8 cellular contexts compared by ENCODE assay signal in the genomic region with DNA sequence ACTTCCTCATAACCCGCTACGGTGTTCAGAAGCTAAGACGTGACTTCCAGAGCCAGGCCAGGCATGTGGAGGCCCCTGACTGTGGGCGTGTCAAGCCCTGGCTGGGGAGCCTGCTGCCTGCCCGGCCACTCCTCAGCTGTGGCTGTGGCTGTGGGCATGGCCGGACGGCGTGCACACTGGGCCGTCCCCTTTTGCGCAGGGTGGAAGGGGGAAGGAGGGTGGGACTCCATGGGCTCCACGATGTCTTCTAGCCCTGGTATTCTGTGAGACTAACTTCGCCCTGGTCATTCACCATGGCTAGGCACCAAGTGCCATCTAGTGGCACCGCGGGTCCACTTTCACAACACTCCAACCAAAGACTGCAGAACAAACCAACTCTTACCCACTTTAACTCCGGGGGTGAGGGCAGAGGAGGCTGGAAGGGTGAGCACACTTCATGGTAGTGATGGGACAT.
A peak's percentile ranks its signal among the peaks of the same experiment; 100 is the strongest.
DNase-seq lines count a peak whose midpoint lies in the region; ATAC-seq and TF ChIP-seq lines count a peak whose summit lies in the region.

No MANE protein-coding gene starts in this region.

- WGBS in heart right ventricle, 2 donors = 57 to 60% methylated on average over 15 of the region's 15 CpGs

- no peak overlapping the region for H3K4me3 ChIP-seq in heart right ventricle

- H3K9me3 ChIP-seq in heart right ventricle = no peaks in the 10 kb centered on the region

- H3K36me3 ChIP-seq in heart right ventricle = peaks cover 0 to 80% (median 14%) of the 10 kb centered on the region in 9 donors

- DNase-seq in NCI-H146 (lab: John Stamatoyannopoulos, UW) = peak; percentile 0
- DNase-seq in NCI-H146 treated with DMSO at 0.1 percent for 48 hours (lab: John Stamatoyannopoulos, UW; ENCODE audit: unreplicated experiment) = no peak
- peak; percentile 70 for DNase-seq in LHCN-M2 (ENCODE audit: low read depth)
- peak; percentile 44 for DNase-seq in amniotic epithelial cell (ENCODE audit: low read depth)
- DNase-seq in heart right ventricle = peak; percentile 35 to 37
- DNase-seq in renal cortical epithelial cell (ENCODE audit: low read depth) = peak; percentile 7
- no peak for DNase-seq in RPMI8226

- peak; percentile 27 to 72 (median 60) for TF ChIP-seq CTCF in heart right ventricle (IDR thresholded peaks at IDR 0.05)

- no peaks in the 10 kb centered on the region for H3K27me3 ChIP-seq in heart right ventricle

- ATAC-seq in heart right ventricle = peak; percentile 50 to 77 (median 68)
- ATAC-seq in HG02970 (IDR thresholded peaks at IDR 0.05; ENCODE audit: low FRiP score, unreplicated experiment) = no peak

- H3K4me1 ChIP-seq in heart right ventricle = peaks cover 15 to 50% (median 27%) of the 10 kb centered on the region in 9 donors

- intact Hi-C loops in heart right ventricle (cut with DNase I) = loop anchor here in 9 of 10 donors (5.0 to 10.0 kb wide), 8 partner anchors 70 to 297 kb away; a partner anchor contains a TSS

- H3K27ac ChIP-seq in heart right ventricle = peak overlapping the region in 2 of 10 donors; percentile 4 to 19

Comparison
In these comparisons a context has a peak if more than half of its experiments do, and no peak if none do; other contexts are left out.
1. DNase-seq: peak in NCI-H146 (single experiment), LHCN-M2 (single experiment), amniotic epithelial cell (single experiment), heart right ventricle (2 of 2) and renal cortical epithelial cell (single experiment); none in NCI-H146 treated with DMSO at 0.1 percent for 48 hours (single experiment) and RPMI8226 (single experiment).